ENCODE assay signal across 1 cellular context in genomic region chr13:114143806-114144605, GRCh38.
A peak's percentile ranks its signal among the peaks of the same experiment; 100 is the strongest.
TF ChIP-seq lines count a peak whose summit lies in the region.

No MANE protein-coding gene starts in this region.

TF ChIP-seq in K562, 482 proteins besides CTCF, POLR2A, EP300 and RAD21 (continued from another document):
- TF ChIP-seq ZBTB33 (CRISPR knock-in tag; IDR thresholded peaks at IDR 0.05), result peak; percentile 100
- 0 out of 2 replicates have a peak, but pooled peaks have one; percentile 34 for TF ChIP-seq NFE2 (IDR thresholded peaks at IDR 0.05; ENCODE audit: low read depth)
